In genomic region chr9:118059520-118060278, GRCh38 we compare ENCODE assay signal across 11 cellular contexts.
DNase-seq lines count a peak whose midpoint lies in the region; ATAC-seq, FAIRE-seq and TF ChIP-seq lines count a peak whose summit lies in the region.
"Had no signal": no experiment of that assay in that cellular context is flagged by ENCODE, and none has a peak within 500 bp of the region (broad histone marks: within the 10 kb centered on the region; RNA-seq: fewer than 3 reads in every experiment).

No MANE protein-coding gene starts in this region.

- TF ChIP-seq CTCF in K562 (IDR thresholded peaks at IDR 0.05 in 2 of 3, conservative IDR thresholded peaks at IDR 0.05 in 1 of 3; ENCODE audit: insufficient read depth in 2 of 3, low read depth in 1 of 3, low read length in 3 of 3) (no peak), left lung (IDR thresholded peaks at IDR 0.05) (no peak)

- H3K9ac ChIP-seq in K562 (ENCODE audit: insufficient read depth in 1 of 2, low read depth in 2 of 2, low read length in 2 of 2): no peak overlapping the region

- FAIRE-seq in K562 (lab: Jason Lieb, UNC): no peak
- FAIRE-seq: A204.1 had no signal

- in situ Hi-C loops in K562 (cut with MboI): no loop called here

- H3K27me3 ChIP-seq in K562 (ENCODE audit: control insufficient read depth in 2 of 2, insufficient read depth in 2 of 2, low read length in 2 of 2): no peaks in the 10 kb centered on the region
- no peaks in the 10 kb centered on the region for H3K27me3 ChIP-seq in left lung
- H3K27me3 ChIP-seq: neutrophil had no signal

- no peak overlapping the region for H2AFZ ChIP-seq in K562 (ENCODE audit: low read depth, low read length)

- TF ChIP-seq POLR2A in K562 (conservative IDR thresholded peaks at IDR 0.05): no peak

- POLR2A ChIA-PET in K562 (lab: Yijun Ruan, JAX): no interaction called here

- no peak for TF ChIP-seq RAD21 in K562 (CRISPR knock-in tag; conservative IDR thresholded peaks at IDR 0.05 in 1 of 2, IDR thresholded peaks at IDR 0.05 in 1 of 2)

- no peak for TF ChIP-seq EP300 in K562 (IDR thresholded peaks at IDR 0.05; ENCODE audit: low read length)

- no peak overlapping the region for H3K4me2 ChIP-seq in K562 (ENCODE audit: insufficient read depth, low read length)

- H4K20me1 ChIP-seq in K562 (replicated peaks; ENCODE audit: control insufficient read depth, insufficient read depth, low read length): no peaks in the 10 kb centered on the region

- WGBS in K562 (ENCODE audit: insufficient coverage, low coverage, missing lambda C conversion rate): 2% methylated on average over 10 of the region's 10 CpGs

- intact Hi-C loops in K562 (cut with micrococcal nuclease): no loop called here
- intact Hi-C loops in left lung (cut with DNase I): no loop called here

- no peaks in the 10 kb centered on the region for H3K79me2 ChIP-seq in K562 (ENCODE audit: control insufficient read depth, insufficient read depth, low read length)

- H3K4me1 ChIP-seq in K562 (replicated peaks in 1 of 2; ENCODE audit: control insufficient read depth in 2 of 2, insufficient read depth in 2 of 2, low read length in 2 of 2) (no peaks in the 10 kb centered on the region), left lung (no peaks in the 10 kb centered on the region)

- ATAC-seq in K562 (no peak), left lung (no peak), GM21825 (IDR thresholded peaks at IDR 0.05; ENCODE audit: unreplicated experiment) (no peak), HG03565 (IDR thresholded peaks at IDR 0.05; ENCODE audit: unreplicated experiment) (no peak)

- H3K4me3 ChIP-seq in K562 (no peak overlapping the region), left lung (no peak overlapping the region)

- H3K27ac ChIP-seq in K562 (ENCODE audit: extremely low read depth, low read depth, low read length): no peak overlapping the region
- no peak overlapping the region for H3K27ac ChIP-seq in left lung
- H3K27ac ChIP-seq: neutrophil had no signal

- no peaks in the 10 kb centered on the region for H3K9me3 ChIP-seq in K562 (replicated peaks; ENCODE audit: control insufficient read depth, insufficient read depth, low read depth, low read length)
- no peaks in the 10 kb centered on the region for H3K9me3 ChIP-seq in left lung
- H3K9me3 ChIP-seq: neutrophil had no signal

- CTCF ChIA-PET in K562 (lab: Yijun Ruan, JAX; ENCODE audit: low intra/inter-chr PET ratio): no interaction called here

- BruUV-seq in K562 (replicated peaks; lab: Mats Ljungman, UMichigan): no TSS peak

- H3K9me1 ChIP-seq in K562 (ENCODE audit: control insufficient read depth, insufficient read depth, low read length): no peaks in the 10 kb centered on the region

- H3K36me3 ChIP-seq in K562 (ENCODE audit: control insufficient read depth, insufficient read depth, low read length) (no peaks in the 10 kb centered on the region), left lung (no peaks in the 10 kb centered on the region)
- H3K36me3 ChIP-seq: neutrophil had no signal

- DNase-seq in DMS53 (lab: John Stamatoyannopoulos, UW) (peak; percentile 35), DMS53 treated with DMSO at 0.1 percent for 48 hours (lab: John Stamatoyannopoulos, UW; ENCODE audit: unreplicated experiment) (no peak), M059J (ENCODE audit: low read depth) (peak; percentile 28), K562 (ENCODE audit: extremely low read depth in 1 of 4, low spot score in 3 of 4) (peak in 2 of 4 experiments; percentile 7 to 18), midbrain (lab: John Stamatoyannopoulos, UW) (peak; percentile 32), left lung (no peak)
- DNase-seq: NCI-H2107 had no signal

TF ChIP-seq in K562, 482 proteins besides CTCF, POLR2A, EP300 and RAD21:
- TF ChIP-seq MIER1 (IDR thresholded peaks at IDR 0.05; ENCODE audit: low read depth) (peak; percentile 79), ZBTB17 (CRISPR knock-in tag; IDR thresholded peaks at IDR 0.05) (no peak), REST (CRISPR knock-in tag; IDR thresholded peaks at IDR 0.05; ENCODE audit: low read depth) (peak; percentile 91), EGR1 (conservative IDR thresholded peaks at IDR 0.05) (no peak), EHMT2 (IDR thresholded peaks at IDR 0.05) (peak; percentile 89)

Comparison
In these comparisons a context has a peak if more than half of its experiments do, and no peak if none do; other contexts are left out.
1. DNase-seq: peak in DMS53 (single experiment), M059J (single experiment) and midbrain (single experiment); none in DMS53 treated with DMSO at 0.1 percent for 48 hours (single experiment) and left lung (0 of 2).